Comparison of ENCODE assay signal across 1 cellular context in the genomic region with DNA sequence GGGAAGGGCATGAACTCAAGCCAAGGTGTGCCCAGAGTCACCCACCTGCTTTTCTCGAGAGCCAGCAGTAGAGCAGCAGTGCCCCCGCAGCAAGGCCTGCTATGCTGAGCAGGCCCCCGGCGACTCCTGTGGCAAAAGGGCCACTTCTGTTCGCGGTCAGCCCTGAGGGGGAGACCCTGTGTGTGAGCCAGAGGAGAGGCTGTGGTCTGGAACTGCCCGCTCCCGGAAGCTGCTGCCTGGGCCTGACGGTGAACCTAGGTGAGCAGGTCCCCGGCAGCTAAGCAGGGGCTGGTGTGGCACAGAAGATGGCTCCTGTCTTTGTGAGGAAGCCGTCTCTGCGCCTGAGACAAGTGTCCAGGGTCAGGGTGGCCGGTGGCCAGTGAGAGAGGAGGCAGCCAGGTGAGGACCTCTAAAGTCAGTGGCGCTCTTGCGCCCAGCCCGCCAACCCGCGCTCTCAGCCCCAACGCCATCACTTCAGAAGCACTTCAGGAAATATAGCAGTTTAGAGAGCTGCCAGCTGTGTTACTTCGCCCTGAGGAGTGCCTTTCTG.
TF ChIP-seq lines count a peak whose summit lies in the region.

No MANE protein-coding gene starts in this region.

TF ChIP-seq in H1, 55 proteins besides CTCF, POLR2A, EP300 and RAD21:
- no peak for TF ChIP-seq KDM5A (IDR thresholded peaks at IDR 0.05; ENCODE audit: low read length)
- no peak for TF ChIP-seq BACH1 (IDR thresholded peaks at IDR 0.05; ENCODE audit: low read length)
- no peak for TF ChIP-seq CHD1 (IDR thresholded peaks at IDR 0.05; ENCODE audit: low read depth, low read length)
- TF ChIP-seq, protein P1, sequence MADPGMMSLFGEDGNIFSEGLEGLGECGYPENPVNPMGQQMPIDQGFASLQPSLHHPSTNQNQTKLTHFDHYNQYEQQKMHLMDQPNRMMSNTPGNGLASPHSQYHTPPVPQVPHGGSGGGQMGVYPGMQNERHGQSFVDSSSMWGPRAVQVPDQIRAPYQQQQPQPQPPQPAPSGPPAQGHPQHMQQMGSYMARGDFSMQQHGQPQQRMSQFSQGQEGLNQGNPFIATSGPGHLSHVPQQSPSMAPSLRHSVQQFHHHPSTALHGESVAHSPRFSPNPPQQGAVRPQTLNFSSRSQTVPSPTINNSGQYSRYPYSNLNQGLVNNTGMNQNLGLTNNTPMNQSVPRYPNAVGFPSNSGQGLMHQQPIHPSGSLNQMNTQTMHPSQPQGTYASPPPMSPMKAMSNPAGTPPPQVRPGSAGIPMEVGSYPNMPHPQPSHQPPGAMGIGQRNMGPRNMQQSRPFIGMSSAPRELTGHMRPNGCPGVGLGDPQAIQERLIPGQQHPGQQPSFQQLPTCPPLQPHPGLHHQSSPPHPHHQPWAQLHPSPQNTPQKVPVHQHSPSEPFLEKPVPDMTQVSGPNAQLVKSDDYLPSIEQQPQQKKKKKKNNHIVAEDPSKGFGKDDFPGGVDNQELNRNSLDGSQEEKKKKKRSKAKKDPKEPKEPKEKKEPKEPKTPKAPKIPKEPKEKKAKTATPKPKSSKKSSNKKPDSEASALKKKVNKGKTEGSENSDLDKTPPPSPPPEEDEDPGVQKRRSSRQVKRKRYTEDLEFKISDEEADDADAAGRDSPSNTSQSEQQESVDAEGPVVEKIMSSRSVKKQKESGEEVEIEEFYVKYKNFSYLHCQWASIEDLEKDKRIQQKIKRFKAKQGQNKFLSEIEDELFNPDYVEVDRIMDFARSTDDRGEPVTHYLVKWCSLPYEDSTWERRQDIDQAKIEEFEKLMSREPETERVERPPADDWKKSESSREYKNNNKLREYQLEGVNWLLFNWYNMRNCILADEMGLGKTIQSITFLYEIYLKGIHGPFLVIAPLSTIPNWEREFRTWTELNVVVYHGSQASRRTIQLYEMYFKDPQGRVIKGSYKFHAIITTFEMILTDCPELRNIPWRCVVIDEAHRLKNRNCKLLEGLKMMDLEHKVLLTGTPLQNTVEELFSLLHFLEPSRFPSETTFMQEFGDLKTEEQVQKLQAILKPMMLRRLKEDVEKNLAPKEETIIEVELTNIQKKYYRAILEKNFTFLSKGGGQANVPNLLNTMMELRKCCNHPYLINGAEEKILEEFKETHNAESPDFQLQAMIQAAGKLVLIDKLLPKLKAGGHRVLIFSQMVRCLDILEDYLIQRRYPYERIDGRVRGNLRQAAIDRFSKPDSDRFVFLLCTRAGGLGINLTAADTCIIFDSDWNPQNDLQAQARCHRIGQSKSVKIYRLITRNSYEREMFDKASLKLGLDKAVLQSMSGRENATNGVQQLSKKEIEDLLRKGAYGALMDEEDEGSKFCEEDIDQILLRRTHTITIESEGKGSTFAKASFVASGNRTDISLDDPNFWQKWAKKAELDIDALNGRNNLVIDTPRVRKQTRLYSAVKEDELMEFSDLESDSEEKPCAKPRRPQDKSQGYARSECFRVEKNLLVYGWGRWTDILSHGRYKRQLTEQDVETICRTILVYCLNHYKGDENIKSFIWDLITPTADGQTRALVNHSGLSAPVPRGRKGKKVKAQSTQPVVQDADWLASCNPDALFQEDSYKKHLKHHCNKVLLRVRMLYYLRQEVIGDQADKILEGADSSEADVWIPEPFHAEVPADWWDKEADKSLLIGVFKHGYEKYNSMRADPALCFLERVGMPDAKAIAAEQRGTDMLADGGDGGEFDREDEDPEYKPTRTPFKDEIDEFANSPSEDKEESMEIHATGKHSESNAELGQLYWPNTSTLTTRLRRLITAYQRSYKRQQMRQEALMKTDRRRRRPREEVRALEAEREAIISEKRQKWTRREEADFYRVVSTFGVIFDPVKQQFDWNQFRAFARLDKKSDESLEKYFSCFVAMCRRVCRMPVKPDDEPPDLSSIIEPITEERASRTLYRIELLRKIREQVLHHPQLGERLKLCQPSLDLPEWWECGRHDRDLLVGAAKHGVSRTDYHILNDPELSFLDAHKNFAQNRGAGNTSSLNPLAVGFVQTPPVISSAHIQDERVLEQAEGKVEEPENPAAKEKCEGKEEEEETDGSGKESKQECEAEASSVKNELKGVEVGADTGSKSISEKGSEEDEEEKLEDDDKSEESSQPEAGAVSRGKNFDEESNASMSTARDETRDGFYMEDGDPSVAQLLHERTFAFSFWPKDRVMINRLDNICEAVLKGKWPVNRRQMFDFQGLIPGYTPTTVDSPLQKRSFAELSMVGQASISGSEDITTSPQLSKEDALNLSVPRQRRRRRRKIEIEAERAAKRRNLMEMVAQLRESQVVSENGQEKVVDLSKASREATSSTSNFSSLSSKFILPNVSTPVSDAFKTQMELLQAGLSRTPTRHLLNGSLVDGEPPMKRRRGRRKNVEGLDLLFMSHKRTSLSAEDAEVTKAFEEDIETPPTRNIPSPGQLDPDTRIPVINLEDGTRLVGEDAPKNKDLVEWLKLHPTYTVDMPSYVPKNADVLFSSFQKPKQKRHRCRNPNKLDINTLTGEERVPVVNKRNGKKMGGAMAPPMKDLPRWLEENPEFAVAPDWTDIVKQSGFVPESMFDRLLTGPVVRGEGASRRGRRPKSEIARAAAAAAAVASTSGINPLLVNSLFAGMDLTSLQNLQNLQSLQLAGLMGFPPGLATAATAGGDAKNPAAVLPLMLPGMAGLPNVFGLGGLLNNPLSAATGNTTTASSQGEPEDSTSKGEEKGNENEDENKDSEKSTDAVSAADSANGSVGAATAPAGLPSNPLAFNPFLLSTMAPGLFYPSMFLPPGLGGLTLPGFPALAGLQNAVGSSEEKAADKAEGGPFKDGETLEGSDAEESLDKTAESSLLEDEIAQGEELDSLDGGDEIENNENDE (IDR thresholded peaks at IDR 0.05; ENCODE audit: insufficient replicate concordance, low read length) = no peak
- TF ChIP-seq BCL11A (IDR thresholded peaks at IDR 0.05; ENCODE audit: low read depth in 2 of 2, low read length in 2 of 2) = no peak
- TF ChIP-seq CBX8 (IDR thresholded peaks at IDR 0.05; ENCODE audit: borderline replicate concordance, low read depth, low read length) = no peak
- TF ChIP-seq NRF1 (IDR thresholded peaks at IDR 0.05; ENCODE audit: low read depth, low read length) = no peak
- no peak for TF ChIP-seq KDM1A (IDR thresholded peaks at IDR 0.05; ENCODE audit: borderline replicate concordance, low read length)
- no peak for TF ChIP-seq TAF1 (IDR thresholded peaks at IDR 0.05; ENCODE audit: low read depth, low read length)
- TF ChIP-seq CTBP2 (IDR thresholded peaks at IDR 0.05; ENCODE audit: borderline replicate concordance, insufficient read depth, insufficient read length, low read length) = no peak
TF ChIP-seq in H1: peak in this region for 0.
